ENCODE assay signal across 17 cellular contexts in the genomic region with DNA sequence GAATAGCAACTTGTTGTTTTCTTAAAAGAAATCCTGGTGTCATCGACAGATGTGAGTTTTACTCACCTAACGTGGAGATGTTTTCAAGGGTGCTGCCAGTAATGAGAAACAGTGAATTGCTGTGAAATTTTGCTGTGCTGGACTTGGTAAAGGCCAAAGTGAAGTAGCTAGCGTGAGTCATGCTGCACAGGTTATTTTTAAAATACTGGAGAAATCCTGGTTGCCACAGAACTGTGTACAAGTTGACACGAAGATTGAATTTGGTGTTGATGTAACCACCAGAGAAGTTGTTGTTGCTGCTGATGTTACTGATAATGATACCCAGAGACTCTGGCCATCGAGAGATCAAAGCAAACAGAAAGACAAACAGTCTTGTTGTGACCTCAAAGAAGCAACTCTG.
DNase-seq lines count a peak whose midpoint lies in the region; ATAC-seq, FAIRE-seq and TF ChIP-seq lines count a peak whose summit lies in the region.
"Had no signal": no experiment of that assay in that cellular context is flagged by ENCODE, and none has a peak within 500 bp of the region (broad histone marks: within the 10 kb centered on the region; RNA-seq: fewer than 3 reads in every experiment).

No MANE protein-coding gene starts in this region.

- no peak overlapping the region for H3K4me3 Mint-ChIP-seq in astrocyte (ENCODE audit: unreplicated experiment)
- no peak overlapping the region for H3K4me3 Mint-ChIP-seq in stimulated activated memory B cell treated with anti-CD40 and anti-IgM and Interleukin-4, amounts not matched to agents 10 μg/mL and 1 μg/mL and 100 μg/mL, for 72 hours
- H3K4me3 Mint-ChIP-seq: B cell; CD4-positive, alpha-beta T cell; IgD-negative memory B cell had no signal

- H3K4me2 ChIP-seq in astrocyte (ENCODE audit: low read length) = peak overlapping the region; percentile 11

- H3K27ac ChIP-seq in heart right ventricle (peak overlapping the region in 3 of 10 donors; percentile 38 to 66 (median 52)), astrocyte (ENCODE audit: low read depth, low read length) (no peak overlapping the region), transverse colon (no peak overlapping the region)

- H3K9me3 Mint-ChIP-seq in astrocyte (ENCODE audit: unreplicated experiment) = no peaks in the 10 kb centered on the region
- no peaks in the 10 kb centered on the region for H3K9me3 Mint-ChIP-seq in stimulated activated memory B cell treated with anti-CD40 and anti-IgM and Interleukin-4, amounts not matched to agents 10 μg/mL and 1 μg/mL and 100 μg/mL, for 72 hours
- H3K9me3 Mint-ChIP-seq: CD4-positive, alpha-beta T cell had no signal

- in situ Hi-C loops in transverse colon (cut with MboI; ENCODE audit: low pct_ligation_motif_present in 1 of 4, low pct_unique_long_range_greater_than_20kb in 1 of 4, low sequenced_read_pairs in 3 of 4) = no loop called here

- H3K27me3 ChIP-seq in heart right ventricle = no peaks in the 10 kb centered on the region
- no peaks in the 10 kb centered on the region for H3K27me3 ChIP-seq in astrocyte (ENCODE audit: insufficient read depth, low read length)
- H3K27me3 ChIP-seq in transverse colon = no peaks in the 10 kb centered on the region

- H3K27me3 Mint-ChIP-seq in astrocyte (ENCODE audit: low read depth, unreplicated experiment) = no peaks in the 10 kb centered on the region
- peaks cover 17% of the 10 kb centered on the region for H3K27me3 Mint-ChIP-seq in stimulated activated memory B cell treated with anti-CD40 and anti-IgM and Interleukin-4, amounts not matched to agents 10 μg/mL and 1 μg/mL and 100 μg/mL, for 72 hours

- no peak for TF ChIP-seq POLR2A in transverse colon (IDR thresholded peaks at IDR 0.05)

- no peak for FAIRE-seq in astrocyte (lab: Jason Lieb, UNC)
- FAIRE-seq: H1 had no signal

- no peaks in the 10 kb centered on the region for H3K36me3 Mint-ChIP-seq in astrocyte (ENCODE audit: low read depth, unreplicated experiment)
- no peaks in the 10 kb centered on the region for H3K36me3 Mint-ChIP-seq in stimulated activated memory B cell treated with anti-CD40 and anti-IgM and Interleukin-4, amounts not matched to agents 10 μg/mL and 1 μg/mL and 100 μg/mL, for 72 hours
- H3K36me3 Mint-ChIP-seq: IgD-negative memory B cell had no signal

- no peak for DNase-seq in heart right ventricle
- DNase-seq in cardiac septum (ENCODE audit: low spot score) = no peak
- DNase-seq in astrocyte (ENCODE audit: low read depth) = peak; percentile 20
- peak; percentile 31 for DNase-seq in fibroblast of mammary gland (ENCODE audit: low read depth)
- DNase-seq in transverse colon = no peak
- DNase-seq in central memory CD4-positive, alpha-beta T cell = no peak
- DNase-seq: CD4-positive, alpha-beta T cell; NCI-H146; NCI-H226; NCI-H526 treated with DMSO at 0.1 percent for 48 hours; NK-92 treated with Interleukin-12 subunit alpha and Interleukin-12 subunit beta, amount 100 ng/mL, for 24 hours; PC-3 had no signal

- H3K4me1 Mint-ChIP-seq in astrocyte (ENCODE audit: low read depth, unreplicated experiment) = peaks cover 5% of the 10 kb centered on the region
- H3K4me1 Mint-ChIP-seq in stimulated activated memory B cell treated with anti-CD40 and anti-IgM and Interleukin-4, amounts not matched to agents 10 μg/mL and 1 μg/mL and 100 μg/mL, for 72 hours = no peaks in the 10 kb centered on the region
- H3K4me1 Mint-ChIP-seq: B cell had no signal

- H3K36me3 ChIP-seq in heart right ventricle (no peaks in the 10 kb centered on the region), astrocyte (ENCODE audit: insufficient read depth, low read length) (no peaks in the 10 kb centered on the region), transverse colon (no peaks in the 10 kb centered on the region)

- no peak for TF ChIP-seq EP300 in transverse colon (IDR thresholded peaks at IDR 0.05; ENCODE audit: low read depth)

- H3K4me3 ChIP-seq in heart right ventricle (no peak overlapping the region), astrocyte (ENCODE audit: insufficient read depth, low read depth, low read length) (no peak overlapping the region), fibroblast of mammary gland (ENCODE audit: control insufficient read depth, low read depth, low read length) (no peak overlapping the region), transverse colon (no peak overlapping the region)

- no peaks in the 10 kb centered on the region for H4K20me1 ChIP-seq in astrocyte (ENCODE audit: insufficient read depth, low read length)

- TF ChIP-seq CTCF in heart right ventricle (IDR thresholded peaks at IDR 0.05) = no peak
- TF ChIP-seq CTCF in astrocyte (IDR thresholded peaks at IDR 0.05; ENCODE audit: insufficient read depth, low read depth, low read length) = no peak
- no peak for TF ChIP-seq CTCF in fibroblast of mammary gland (conservative IDR thresholded peaks at IDR 0.05; ENCODE audit: control insufficient read depth, insufficient read depth, low read depth, low read length)
- no peak for TF ChIP-seq CTCF in transverse colon (IDR thresholded peaks at IDR 0.05)

- ATAC-seq in heart right ventricle (peak in 5 of 8 donors; percentile 65 to 90 (median 79)), GM18873 (IDR thresholded peaks at IDR 0.05; ENCODE audit: low FRiP score, unreplicated experiment) (no peak)
- ATAC-seq in stimulated activated memory B cell treated with anti-CD40 and anti-IgM and Interleukin-4, amounts not matched to agents 10 μg/mL and 1 μg/mL and 100 μg/mL, for 72 hours = peak; percentile 12
- ATAC-seq: PC-3 had no signal

- intact Hi-C loops in heart right ventricle (cut with DNase I) (no loop called here), cardiac septum (cut with DNase I) (no loop called here), transverse colon (cut with DNase I; ENCODE audit: low total_unique reads) (no loop called here)

- 44% methylated on average over 5 of the region's 5 CpGs for WGBS in heart right ventricle, 2 donors
- WGBS in transverse colon (ENCODE audit: low coverage in 1 of 2), 2 donors = 34 to 61% methylated on average over 3 to 5 of the region's 5 CpGs

- no peak overlapping the region for H3K9ac ChIP-seq in astrocyte (ENCODE audit: low read length)

- no peak overlapping the region for H3K27ac Mint-ChIP-seq in astrocyte (ENCODE audit: unreplicated experiment)
- no peak overlapping the region for H3K27ac Mint-ChIP-seq in stimulated activated memory B cell treated with anti-CD40 and anti-IgM and Interleukin-4, amounts not matched to agents 10 μg/mL and 1 μg/mL and 100 μg/mL, for 72 hours
- H3K27ac Mint-ChIP-seq: B cell; CD4-positive, alpha-beta T cell; IgD-negative memory B cell had no signal

- peaks cover 0 to 11% (median 0%) of the 10 kb centered on the region in 9 donors for H3K4me1 ChIP-seq in heart right ventricle
- peaks cover 8% of the 10 kb centered on the region for H3K4me1 ChIP-seq in astrocyte (ENCODE audit: insufficient read depth, low read length)
- H3K4me1 ChIP-seq in transverse colon = peaks cover 0 to 2% (median 0%) of the 10 kb centered on the region in 4 donors

- H3K9me3 ChIP-seq in heart right ventricle = peaks cover 0 to 11% (median 0%) of the 10 kb centered on the region in 11 donors
- H3K9me3 ChIP-seq in astrocyte (ENCODE audit: insufficient read depth, low read depth, low read length) = no peaks in the 10 kb centered on the region
- no peaks in the 10 kb centered on the region for H3K9me3 ChIP-seq in transverse colon

- H3K79me2 ChIP-seq in astrocyte (ENCODE audit: insufficient read depth, low read length) = no peaks in the 10 kb centered on the region

- peak overlapping the region; percentile 28 for H2AFZ ChIP-seq in astrocyte (ENCODE audit: low read depth, low read length)

Comparison
In these comparisons a context has a peak if more than half of its experiments do, and no peak if none do; other contexts are left out.
1. DNase-seq: peak in astrocyte (single experiment) and fibroblast of mammary gland (single experiment); none in heart right ventricle (0 of 2), cardiac septum (single experiment), transverse colon (single experiment) and central memory CD4-positive, alpha-beta T cell (single experiment).